In genomic region chr19:41937525-41937924, GRCh38 we compare ENCODE assay signal across 12 cellular contexts.
DNase-seq lines count a peak whose midpoint lies in the region; TF ChIP-seq lines count a peak whose summit lies in the region.
"Had no signal": no experiment of that assay in that cellular context is flagged by ENCODE, and none has a peak within 500 bp of the region (broad histone marks: within the 10 kb centered on the region; RNA-seq: fewer than 3 reads in every experiment).

No MANE protein-coding gene starts in this region.

- H3K4me1 Mint-ChIP-seq in T-helper 2 cell treated with Interferon-gamma antibody and Interleukin-4, amounts not matched to agents 5 μg/mL and 100 μg/mL, for 36 hours (ENCODE audit: low read depth): peaks cover 34% of the 10 kb centered on the region
- H3K4me1 Mint-ChIP-seq in nephron progenitor cell: peaks cover 58% of the 10 kb centered on the region

- H3K9me2 ChIP-seq in SU-DHL-6 (replicated peaks; ENCODE audit: insufficient read depth, low read length): no peaks in the 10 kb centered on the region

- peaks cover 4% of the 10 kb centered on the region; the same call in 1 of the 2 replicates for H3K79me2 ChIP-seq in SU-DHL-6 (ENCODE audit: insufficient read depth, low read length)

- peak overlapping the region; percentile 9 for H3K27ac Mint-ChIP-seq in T-helper 2 cell treated with Interferon-gamma antibody and Interleukin-4, amounts not matched to agents 5 μg/mL and 100 μg/mL, for 36 hours
- H3K27ac Mint-ChIP-seq in nephron progenitor cell: peak overlapping the region; percentile 41

- no peak overlapping the region for H2AFZ ChIP-seq in SU-DHL-6 (ENCODE audit: low read depth, low read length, severe bottlenecking)

- peaks cover 59% of the 10 kb centered on the region for H3F3A ChIP-seq in SU-DHL-6 (ENCODE audit: insufficient read depth)

- H3K4me2 ChIP-seq in SU-DHL-6 (ENCODE audit: low read depth, low read length, poor library complexity, severe bottlenecking): peak overlapping the region; percentile 84

- H3K36me3 ChIP-seq in SU-DHL-6 (ENCODE audit: low read length): no peaks in the 10 kb centered on the region

- H3K9me3 Mint-ChIP-seq in T-helper 2 cell treated with Interferon-gamma antibody and Interleukin-4, amounts not matched to agents 5 μg/mL and 100 μg/mL, for 36 hours: no peaks in the 10 kb centered on the region
- H3K9me3 Mint-ChIP-seq in nephron progenitor cell: no peaks in the 10 kb centered on the region

- peaks cover 39% of the 10 kb centered on the region for H3K27me3 Mint-ChIP-seq in T-helper 2 cell treated with Interferon-gamma antibody and Interleukin-4, amounts not matched to agents 5 μg/mL and 100 μg/mL, for 36 hours (ENCODE audit: low read depth)
- peaks cover 16% of the 10 kb centered on the region for H3K27me3 Mint-ChIP-seq in nephron progenitor cell (ENCODE audit: low read depth, poor library complexity)

- no peak for DNase-seq in T-helper 2 cell treated with Interferon-gamma antibody and Interleukin-4, amounts not matched to agents 5 μg/mL and 100 μg/mL, for 36 hours (ENCODE audit: low spot score)
- no peak for DNase-seq in T-helper 2 cell
- no peak for DNase-seq in nephron progenitor cell
- no peak for DNase-seq in glomerular visceral epithelial cell (ENCODE audit: extremely low spot score)
- no peak for DNase-seq in COLO829 (ENCODE audit: low spot score)
- DNase-seq: ACHN; DMS153; effector CD8-positive, alpha-beta T cell; kidney; NCI-H1930; stimulated activated CD4-positive, alpha-beta T cell treated with anti-CD3 and anti-CD28 coated beads, Interleukin-2, amount 100 ng/mL, for 24 hours had no signal

- TF ChIP-seq CTCF in SU-DHL-6 (IDR thresholded peaks at IDR 0.05; ENCODE audit: insufficient read depth, low read length, poor library complexity, severe bottlenecking) (no peak), nephron progenitor cell (IDR thresholded peaks at IDR 0.05) (no peak)

- H3K9me3 ChIP-seq in SU-DHL-6 (ENCODE audit: insufficient read depth, low read length): no peaks in the 10 kb centered on the region

- no peak overlapping the region for H3K4me3 Mint-ChIP-seq in T-helper 2 cell treated with Interferon-gamma antibody and Interleukin-4, amounts not matched to agents 5 μg/mL and 100 μg/mL, for 36 hours
- peak overlapping the region; percentile 67 for H3K4me3 Mint-ChIP-seq in nephron progenitor cell

- H3K27ac ChIP-seq in SU-DHL-6 (ENCODE audit: low read depth, low read length): peak overlapping the region; percentile 99

- peak overlapping the region; percentile 50 for H3K4me3 ChIP-seq in SU-DHL-6 (ENCODE audit: insufficient read depth, low read length, poor library complexity, severe bottlenecking)

- H3K36me3 Mint-ChIP-seq in T-helper 2 cell treated with Interferon-gamma antibody and Interleukin-4, amounts not matched to agents 5 μg/mL and 100 μg/mL, for 36 hours (ENCODE audit: low read depth): no peaks in the 10 kb centered on the region
- no peaks in the 10 kb centered on the region for H3K36me3 Mint-ChIP-seq in nephron progenitor cell (ENCODE audit: low read depth)

- H3K27me3 ChIP-seq in SU-DHL-6 (ENCODE audit: low read length): no peaks in the 10 kb centered on the region

- no peaks in the 10 kb centered on the region for H4K20me1 ChIP-seq in SU-DHL-6 (ENCODE audit: low read depth, low read length)

- peak overlapping the region; percentile 81 for H3K9ac ChIP-seq in SU-DHL-6 (ENCODE audit: low read length)
